Comparison of ENCODE assay signal across 8 cellular contexts in the genomic region with DNA sequence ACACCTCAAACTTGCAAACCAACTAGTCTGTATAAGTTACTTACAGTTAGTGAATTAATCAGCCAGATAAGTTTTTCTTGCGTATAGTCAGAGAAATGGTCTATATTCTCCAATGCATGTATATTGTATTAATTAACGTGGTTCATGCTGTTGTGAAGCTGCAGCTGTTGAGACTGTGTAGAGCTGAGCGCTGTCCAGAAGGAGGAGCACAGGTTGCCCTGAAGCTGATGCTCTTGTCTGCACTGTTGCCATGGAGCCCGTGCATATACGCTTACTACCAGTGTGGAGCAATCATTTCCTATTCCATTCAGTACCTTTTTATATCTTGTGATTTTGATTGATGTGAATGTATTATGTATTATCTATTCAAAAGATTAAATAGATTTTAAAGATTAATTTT.
DNase-seq lines count a peak whose midpoint lies in the region; ATAC-seq, FAIRE-seq and TF ChIP-seq lines count a peak whose summit lies in the region.

No MANE protein-coding gene starts in this region.

- no peaks in the 10 kb centered on the region for H3K23me2 ChIP-seq in H1 (ENCODE audit: low read depth, low read length)

- H2BK12ac ChIP-seq in H1 (ENCODE audit: low read depth, low read length), result no peak overlapping the region

- no peak overlapping the region for H2BK120ac ChIP-seq in H1 (replicated peaks; ENCODE audit: low read depth, low read length)

- no peak overlapping the region for H4K91ac ChIP-seq in H1 (replicated peaks; ENCODE audit: insufficient read length, low read length)

- H3K4me2 ChIP-seq in H1 (ENCODE audit: insufficient read depth in 1 of 2, low read depth in 2 of 2, low read length in 2 of 2), result no peak overlapping the region

- H3K4me3 ChIP-seq in WERI-Rb-1 (ENCODE audit: low read depth, low read length) (no peak overlapping the region), H1 (ENCODE audit: extremely low read depth in 1 of 4, insufficient read depth in 2 of 4, low read depth in 3 of 4, low read length in 4 of 4) (no peak overlapping the region), uterus (no peak overlapping the region)

- no peak overlapping the region for H2BK5ac ChIP-seq in H1 (ENCODE audit: low read depth, low read length)

- H3K79me2 ChIP-seq in H1 (ENCODE audit: control insufficient read depth in 1 of 2, insufficient read depth in 2 of 2, low read length in 2 of 2), result no peaks in the 10 kb centered on the region

- POLR2A ChIA-PET in H1 (lab: Charles Lee; ENCODE audit: partially characterized antibody), result no interaction called here

- H3K27me3 ChIP-seq in WERI-Rb-1 (ENCODE audit: insufficient read depth, low read depth, severe bottlenecking) (no peaks in the 10 kb centered on the region), H1 (replicated peaks in 1 of 4; ENCODE audit: control insufficient read depth in 3 of 4, extremely low read depth in 1 of 4, insufficient read depth in 3 of 4, low read length in 3 of 4) (no peaks in the 10 kb centered on the region), uterus (no peaks in the 10 kb centered on the region)

- H3K23ac ChIP-seq in H1 (ENCODE audit: insufficient read length), result no peak overlapping the region

- no peak overlapping the region for H3K4ac ChIP-seq in H1 (replicated peaks; ENCODE audit: insufficient read length, low read depth, low read length)

- H3K9me3 ChIP-seq in WERI-Rb-1 (ENCODE audit: severe bottlenecking), result no peaks in the 10 kb centered on the region
- no peaks in the 10 kb centered on the region for H3K9me3 ChIP-seq in H1 (ENCODE audit: insufficient read depth in 2 of 2, low read depth in 1 of 2, low read length in 1 of 2)
- no peaks in the 10 kb centered on the region for H3K9me3 ChIP-seq in uterus

- no peak for TF ChIP-seq EP300 in H1 (IDR thresholded peaks at IDR 0.05; ENCODE audit: borderline replicate concordance in 1 of 2, low read depth in 2 of 2, low read length in 2 of 2)

- no peak overlapping the region for H3K56ac ChIP-seq in H1 (replicated peaks; ENCODE audit: insufficient read length, low read depth, low read length)

- CTCF ChIA-PET in H1 (lab: Charles Lee; ENCODE audit: partially characterized antibody), result interaction anchor here (0.6 kb wide), 1 partner anchor 65 kb away, joined by 3 read pairs; no protein-coding TSS in a partner anchor

- FAIRE-seq in H1 (lab: Jason Lieb, UNC) (no peak), D721Med (lab: Jason Lieb, UNC) (no peak)

- H2BK20ac ChIP-seq in H1 (ENCODE audit: low read length), result no peak overlapping the region

- H3K18ac ChIP-seq in H1 (ENCODE audit: extremely low read depth, low read length), result no peak overlapping the region

- 90% methylated on average over 5 of the region's 5 CpGs; no CpG with 5 or more reads in 1 of the 2 experiments for WGBS in H1 (ENCODE audit: extremely low coverage in 1 of 2, insufficient coverage in 1 of 2, insufficient read length in 1 of 2, insufficient replicate concordance in 2 of 2, low coverage in 1 of 2, low lambda C conversion rate in 2 of 2, missing lambda C conversion rate in 1 of 2), 2 experiments

- TF ChIP-seq RAD21 in H1 (IDR thresholded peaks at IDR 0.05 in 1 of 2, conservative IDR thresholded peaks at IDR 0.05 in 1 of 2; ENCODE audit: low read depth in 2 of 2, low read length in 2 of 2), result peak; percentile 15 to 35; a peak in 2 of 4 replicates

- no peaks in the 10 kb centered on the region for H4K20me1 ChIP-seq in H1 (replicated peaks in 1 of 2; ENCODE audit: control insufficient read depth in 1 of 2, insufficient read depth in 2 of 2, low read length in 2 of 2)

- H4K5ac ChIP-seq in H1 (ENCODE audit: insufficient read length, low read depth, low read length), result no peak overlapping the region

- no peak overlapping the region for H2BK15ac ChIP-seq in H1 (ENCODE audit: low read length)

- H3K27ac ChIP-seq in WERI-Rb-1, result no peak overlapping the region
- H3K27ac ChIP-seq in H1 (ENCODE audit: low read depth, low read length), result no peak overlapping the region
- no peak overlapping the region for H3K27ac ChIP-seq in uterus

- no peak overlapping the region for H3K14ac ChIP-seq in H1 (ENCODE audit: insufficient read length)

- no peaks in the 10 kb centered on the region for H3K36me3 ChIP-seq in WERI-Rb-1
- no peaks in the 10 kb centered on the region for H3K36me3 ChIP-seq in H1 (ENCODE audit: control insufficient read depth in 2 of 4, insufficient read depth in 4 of 4, low read length in 3 of 4)
- no peaks in the 10 kb centered on the region for H3K36me3 ChIP-seq in uterus

- no peak overlapping the region for H3K9ac ChIP-seq in H1 (replicated peaks in 1 of 4; ENCODE audit: extremely low read depth in 1 of 4, low read depth in 3 of 4, low read length in 3 of 4)

- TF ChIP-seq CTCF in WERI-Rb-1 (IDR thresholded peaks at IDR 0.05; ENCODE audit: low read depth, low read length) (0 out of 2 replicates have a peak, but pooled peaks have one; percentile 12), H1 (IDR thresholded peaks at IDR 0.05; ENCODE audit: control extremely low read depth in 1 of 3, insufficient read depth in 1 of 3, low read depth in 1 of 3, low read length in 3 of 3) (peak in 1 of 3 experiments; percentile 19; a peak in 1 of 4 replicates), D721Med (IDR thresholded peaks at IDR 0.05; ENCODE audit: insufficient read depth, missing control alignments) (no peak), uterus (IDR thresholded peaks at IDR 0.05) (no peak)

- intact Hi-C loops in uterus (cut with DNase I; ENCODE audit: low total_unique reads), result no loop called here

- no peaks in the 10 kb centered on the region for H3K79me1 ChIP-seq in H1 (ENCODE audit: low read depth, low read length)

- H4K8ac ChIP-seq in H1 (ENCODE audit: extremely low read depth, insufficient read depth, low read length), result no peak overlapping the region

- DNase-seq in LHCN-M2 (ENCODE audit: low read depth), result peak; percentile 43
- DNase-seq in WERI-Rb-1, result no peak
- DNase-seq in H1 (ENCODE audit: low read depth in 1 of 2, low spot score in 2 of 2), result no peak
- peak; percentile 15 for DNase-seq in stimulated activated CD8-positive, alpha-beta memory T cell treated with anti-CD3 and anti-CD28 coated beads, Interleukin-12 subunit alpha, Interleukin-12 subunit beta, amount 100 ng/mL, for 4 hours (ENCODE audit: low read depth)
- no peak for DNase-seq in middle frontal gyrus (ENCODE audit: extremely low spot score, low spot score)
- DNase-seq in D721Med (ENCODE audit: insufficient read length, low spot score), result no peak
- DNase-seq in uterus, result no peak

- H2AK5ac ChIP-seq in H1 (ENCODE audit: low read depth, low read length), result no peak overlapping the region

- TF ChIP-seq POLR2A in H1 (IDR thresholded peaks at IDR 0.05; ENCODE audit: control extremely low read depth in 1 of 2, low read depth in 2 of 2, low read length in 2 of 2), result no peak
- no peak for TF ChIP-seq POLR2A in uterus (IDR thresholded peaks at IDR 0.05)

- no peak overlapping the region for H2AFZ ChIP-seq in H1 (ENCODE audit: low read length)

- peak; percentile 75 for ATAC-seq in GM18502 (IDR thresholded peaks at IDR 0.05; ENCODE audit: poor library complexity, unreplicated experiment)

- H3K4me1 ChIP-seq in H1 (replicated peaks in 1 of 4; ENCODE audit: control insufficient read depth in 3 of 4, insufficient read depth in 4 of 4, low read length in 3 of 4) (peaks cover 0 to 2% (median 0%) of the 10 kb centered on the region in 4 experiments; a peak in 1 of 7 replicates), uterus (no peaks in the 10 kb centered on the region)

TF ChIP-seq in H1, 55 proteins besides CTCF, POLR2A, EP300 and RAD21:
- TF ChIP-seq KDM4A (IDR thresholded peaks at IDR 0.05; ENCODE audit: low read depth, low read length, severe bottlenecking) (no peak), RFX5 (IDR thresholded peaks at IDR 0.05; ENCODE audit: borderline replicate concordance, low read depth, low read length) (no peak), EZH2 (IDR thresholded peaks at IDR 0.05; ENCODE audit: low read depth, low read length, severe bottlenecking) (no peak), MAFK (IDR thresholded peaks at IDR 0.05; ENCODE audit: low read depth, low read length) (no peak), SAP30 (IDR thresholded peaks at IDR 0.05; ENCODE audit: insufficient read depth, insufficient replicate concordance, low read length) (no peak)
- TF ChIP-seq, protein P1, sequence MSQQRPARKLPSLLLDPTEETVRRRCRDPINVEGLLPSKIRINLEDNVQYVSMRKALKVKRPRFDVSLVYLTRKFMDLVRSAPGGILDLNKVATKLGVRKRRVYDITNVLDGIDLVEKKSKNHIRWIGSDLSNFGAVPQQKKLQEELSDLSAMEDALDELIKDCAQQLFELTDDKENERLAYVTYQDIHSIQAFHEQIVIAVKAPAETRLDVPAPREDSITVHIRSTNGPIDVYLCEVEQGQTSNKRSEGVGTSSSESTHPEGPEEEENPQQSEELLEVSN (IDR thresholded peaks at IDR 0.05), result no peak

Comparison
In these comparisons a context has a peak if more than half of its experiments do, and no peak if none do; other contexts are left out.
1. DNase-seq: peak in LHCN-M2 (single experiment) and stimulated activated CD8-positive, alpha-beta memory T cell treated with anti-CD3 and anti-CD28 coated beads, Interleukin-12 subunit alpha, Interleukin-12 subunit beta, amount 100 ng/mL, for 4 hours (single experiment); none in WERI-Rb-1 (single experiment), H1 (0 of 2), middle frontal gyrus (single experiment), D721Med (single experiment) and uterus (0 of 2).